27 cellular contexts compared by ENCODE assay signal in genomic region chr18:49344825-49345224, GRCh38.
"Had no signal": no experiment of that assay in that cellular context is flagged by ENCODE, and none has a peak within 500 bp of the region (broad histone marks: within the 10 kb centered on the region; RNA-seq: fewer than 3 reads in every experiment).

No MANE protein-coding gene starts in this region.

- DNase-seq: colonic mucosa; cortex of kidney; dermis blood vessel endothelial cell; dorsolateral prefrontal cortex; effector CD4-positive, alpha-beta T cell; effector CD8-positive, alpha-beta T cell; effector memory CD4-positive, alpha-beta T cell; effector memory CD8-positive, alpha-beta T cell; endodermal cell; erythroblast; esophagus squamous epithelium; foreskin fibroblast; foreskin keratinocyte; foreskin melanocyte; gastrocnemius medialis; glutamatergic neuron; head of caudate nucleus; heart left ventricle; heart right ventricle had no signal

- ATAC-seq: effector memory CD8-positive, alpha-beta T cell; esophagus mucosa; foreskin keratinocyte; gastrocnemius medialis; gastroesophageal sphincter; heart left ventricle; heart right ventricle had no signal

- H3K36me3 ChIP-seq: colonic mucosa, esophagus muscularis mucosa, gastrocnemius medialis, gastroesophageal sphincter, heart left ventricle, heart right ventricle had no signal

- H3K9me3 ChIP-seq: colonic mucosa, esophagus muscularis mucosa, esophagus squamous epithelium, gastrocnemius medialis, gastroesophageal sphincter, heart left ventricle, heart right ventricle had no signal

- FAIRE-seq: endometrium, endothelial cell of umbilical vein, frontal cortex had no signal

- H3K4me1 ChIP-seq: colonic mucosa had no signal

- H3K27ac ChIP-seq: colonic mucosa, coronary artery, dorsolateral prefrontal cortex, epithelial cell of prostate, esophagus muscularis mucosa, esophagus squamous epithelium, foreskin keratinocyte, gastrocnemius medialis, gastroesophageal sphincter, heart left ventricle, heart right ventricle had no signal

- H3K4me3 ChIP-seq: colonic mucosa, coronary artery, dorsolateral prefrontal cortex, esophagus muscularis mucosa, esophagus squamous epithelium, gastrocnemius medialis, gastroesophageal sphincter, heart left ventricle, heart right ventricle had no signal

- H3K27me3 ChIP-seq: colonic mucosa, dorsolateral prefrontal cortex, esophagus muscularis mucosa, esophagus squamous epithelium, foreskin keratinocyte, gastrocnemius medialis, gastroesophageal sphincter, heart left ventricle, heart right ventricle had no signal
